In the genomic region with DNA sequence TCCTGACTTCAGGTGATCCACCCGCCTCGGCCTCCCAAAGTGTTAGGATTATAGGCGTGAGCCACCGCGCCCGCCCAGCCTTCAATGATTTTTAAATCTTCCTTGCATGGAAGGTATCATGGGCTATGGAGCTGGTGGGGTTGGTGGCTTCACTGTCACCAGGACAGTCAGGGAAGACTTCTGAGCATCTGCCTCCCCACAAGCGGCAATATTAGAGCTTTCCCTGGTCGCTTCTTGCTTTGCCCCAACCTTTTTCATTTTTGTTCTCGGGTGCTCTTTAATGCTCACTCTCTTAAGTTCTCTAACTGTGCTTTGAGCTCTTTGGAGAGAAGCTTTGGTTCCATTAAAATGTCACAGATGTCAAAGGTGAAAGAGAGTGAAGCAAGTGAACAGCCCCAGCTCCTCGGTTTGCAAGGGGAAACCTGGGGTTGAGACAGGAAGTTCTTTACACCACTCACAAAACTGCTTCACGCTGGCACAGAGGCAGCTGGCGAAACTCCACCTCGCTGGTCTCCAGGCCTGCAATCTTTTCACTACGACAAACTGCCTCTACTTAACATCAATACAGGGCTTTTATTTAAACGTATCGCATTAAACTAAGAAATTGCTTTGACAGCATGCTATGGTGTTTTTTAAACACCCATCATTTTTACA, we compare ENCODE assay signal across 8 cellular contexts.
A peak's percentile ranks its signal among the peaks of the same experiment; 100 is the strongest.
DNase-seq lines count a peak whose midpoint lies in the region; ATAC-seq and TF ChIP-seq lines count a peak whose summit lies in the region.

No MANE protein-coding gene starts in this region.

- 83% methylated on average over 16 of the region's 16 CpGs for WGBS in hepatocyte (ENCODE audit: low lambda C conversion rate, missing lambda C conversion rate)

- no peak overlapping the region for H2AFZ ChIP-seq in Karpas-422 (ENCODE audit: low read length)
- H2AFZ ChIP-seq in hepatocyte: no peak overlapping the region

- H3K9me2 ChIP-seq in Karpas-422 (replicated peaks; ENCODE audit: insufficient read depth, low read length): no peaks in the 10 kb centered on the region
- no peaks in the 10 kb centered on the region for H3K9me2 ChIP-seq in hepatocyte (replicated peaks; ENCODE audit: insufficient read depth)

- DNase-seq in GM20000 (ENCODE audit: low spot score): peak; percentile 11
- peak; percentile 85 for DNase-seq in Jurkat, Clone E6-1 (ENCODE audit: low read depth, low spot score)
- peak; percentile 25 for DNase-seq in dermis blood vessel endothelial cell
- DNase-seq in Karpas-422: no peak
- no peak for DNase-seq in foreskin keratinocyte
- DNase-seq in hepatocyte (ENCODE audit: low spot score): no peak
- no peak for DNase-seq in HCEC 1CT

- H3K4me1 ChIP-seq in Karpas-422 (ENCODE audit: low read length): no peaks in the 10 kb centered on the region
- no peaks in the 10 kb centered on the region for H3K4me1 ChIP-seq in foreskin keratinocyte
- H3K4me1 ChIP-seq in hepatocyte (ENCODE audit: insufficient read depth): no peaks in the 10 kb centered on the region

- no peaks in the 10 kb centered on the region for H3K79me2 ChIP-seq in Karpas-422 (ENCODE audit: low read length)
- no peaks in the 10 kb centered on the region for H3K79me2 ChIP-seq in hepatocyte

- H3K9me3 ChIP-seq in Karpas-422 (ENCODE audit: low read length) (no peaks in the 10 kb centered on the region), hepatocyte (ENCODE audit: low read depth) (no peaks in the 10 kb centered on the region)

- no peak overlapping the region for H3K9ac ChIP-seq in Karpas-422 (ENCODE audit: low read length)

- ATAC-seq in GM18517 (IDR thresholded peaks at IDR 0.05; ENCODE audit: unreplicated experiment) (peak; percentile 84), foreskin keratinocyte (no peak)

- no peak for TF ChIP-seq CTCF in GM20000 (IDR thresholded peaks at IDR 0.05; ENCODE audit: extremely low read depth, missing control alignments)
- no peak for TF ChIP-seq CTCF in foreskin keratinocyte (conservative IDR thresholded peaks at IDR 0.05)
- no peak for TF ChIP-seq CTCF in hepatocyte (IDR thresholded peaks at IDR 0.05; ENCODE audit: poor library complexity)

- H3K4me2 ChIP-seq in Karpas-422 (ENCODE audit: low read depth, low read length, poor library complexity, severe bottlenecking) (no peak overlapping the region), hepatocyte (no peak overlapping the region)

- H3K27ac ChIP-seq in Karpas-422 (ENCODE audit: low read length) (no peak overlapping the region), foreskin keratinocyte (no peak overlapping the region), hepatocyte (no peak overlapping the region)

- H3K36me3 ChIP-seq in Karpas-422 (ENCODE audit: insufficient read depth, low read length) (no peaks in the 10 kb centered on the region), hepatocyte (replicated peaks; ENCODE audit: insufficient read depth, low read depth) (no peaks in the 10 kb centered on the region)

- no peaks in the 10 kb centered on the region for H3K27me3 ChIP-seq in Karpas-422 (ENCODE audit: low read length)
- H3K27me3 ChIP-seq in foreskin keratinocyte: no peaks in the 10 kb centered on the region
- no peaks in the 10 kb centered on the region for H3K27me3 ChIP-seq in hepatocyte

- no peaks in the 10 kb centered on the region for H4K20me1 ChIP-seq in Karpas-422 (ENCODE audit: insufficient read depth, low read depth, low read length)
- no peaks in the 10 kb centered on the region for H4K20me1 ChIP-seq in hepatocyte (ENCODE audit: insufficient read depth, poor library complexity, severe bottlenecking)

- no peak overlapping the region for H3K4me3 ChIP-seq in Jurkat, Clone E6-1 (ENCODE audit: low read length)
- H3K4me3 ChIP-seq in Karpas-422 (ENCODE audit: low read length) (no peak overlapping the region), hepatocyte (no peak overlapping the region)

Comparison
In these comparisons a context has a peak if more than half of its experiments do, and no peak if none do; other contexts are left out.
1. DNase-seq: peak in GM20000 (single experiment), Jurkat, Clone E6-1 (single experiment) and dermis blood vessel endothelial cell (single experiment); none in Karpas-422 (single experiment), foreskin keratinocyte (0 of 2), hepatocyte (single experiment) and HCEC 1CT (single experiment).